Comparison of ENCODE assay signal across 25 cellular contexts in genomic region chr16:20871258-20871657, GRCh38. TPM values are rescaled to one million over a fixed set of nuclear protein-coding genes. Genes with fewer than 3 reads are reported as not detected.
DNase-seq lines count a peak whose midpoint lies in the region; FAIRE-seq and TF ChIP-seq lines count a peak whose summit lies in the region.
"Had no signal": no experiment of that assay in that cellular context is flagged by ENCODE, and none has a peak within 500 bp of the region (broad histone marks: within the 10 kb centered on the region; RNA-seq: fewer than 3 reads in every experiment).

No MANE protein-coding gene starts in this region.

- H3K9me3 ChIP-seq in stomach, result no peaks in the 10 kb centered on the region
- no peaks in the 10 kb centered on the region for H3K9me3 ChIP-seq in BE2C
- H3K9me3 ChIP-seq: A549, colonic mucosa, ovary had no signal

- no peaks in the 10 kb centered on the region for H3K36me3 ChIP-seq in mesendoderm (ENCODE audit: control insufficient read depth, insufficient read depth, low read length)
- H3K36me3 ChIP-seq in stomach, result no peaks in the 10 kb centered on the region
- no peaks in the 10 kb centered on the region for H3K36me3 ChIP-seq in BE2C
- H3K36me3 ChIP-seq: colonic mucosa, ovary had no signal

- TF ChIP-seq POLR2A in stomach (IDR thresholded peaks at IDR 0.05), result no peak

- H3K4me3 Mint-ChIP-seq in chondrocyte (ENCODE audit: unreplicated experiment), result no peak overlapping the region
- H3K4me3 Mint-ChIP-seq: activated naive CD4-positive, alpha-beta T cell treated with anti-CD3 and anti-CD28 coated beads, Interleukin-2, amount 50 U/mL, for 24 hours; naive B cell had no signal

- intact Hi-C loops in stomach (cut with DNase I; ENCODE audit: low total_unique reads), result no loop called here

- H4K8ac ChIP-seq in mesendoderm (ENCODE audit: low read depth, low read length), result no peak overlapping the region

- TF ChIP-seq CTCF in AG10803 (conservative IDR thresholded peaks at IDR 0.05; ENCODE audit: low read length) (no peak), chondrocyte (IDR thresholded peaks at IDR 0.05) (no peak), stomach (IDR thresholded peaks at IDR 0.05) (no peak), BE2C (IDR thresholded peaks at IDR 0.05; ENCODE audit: low read depth, low read length) (no peak)

- DNase-seq in AG10803 (ENCODE audit: low read depth) (peak; percentile 35), chondrocyte (ENCODE audit: low spot score) (no peak), mesendoderm (no peak), stomach (no peak), T1000 (lab: John Stamatoyannopoulos, UW) (no peak), BE2C (no peak), GM19239 (ENCODE audit: insufficient read length, low spot score) (no peak)
- DNase-seq in stimulated activated CD4-positive, alpha-beta T cell treated with anti-CD3 and anti-CD28 coated beads, Interleukin-12 subunit alpha, Interleukin-12 subunit beta, amount 100 ng/mL, for 4 hours, result no peak
- DNase-seq: activated CD4-positive, alpha-beta T cell treated with anti-CD3 and anti-CD28 coated beads for 1 hour; activated CD8-positive, alpha-beta memory T cell treated with anti-CD3 and anti-CD28 coated beads for 24 hours; activated T-cell treated with anti-CD3 and anti-CD28 coated beads, Interleukin-2, amount 50 U/mL, for 48 hours; colonic mucosa; foreskin fibroblast; hypothalamus; naive B cell; NCI-H146; NCI-H69; ovary; stimulated activated CD4-positive, alpha-beta T cell treated with anti-CD3 and anti-CD28 coated beads, Interleukin-2, amount 100 ng/mL, for 24 hours; stimulated activated naive CD4-positive, alpha-beta T cell had no signal

- H3K4me2 ChIP-seq in mesendoderm (ENCODE audit: low read length), result no peak overlapping the region
- H3K4me2 ChIP-seq: A549 had no signal

- peak overlapping the region; percentile 66 for H3K27ac Mint-ChIP-seq in chondrocyte (ENCODE audit: unreplicated experiment)
- H3K27ac Mint-ChIP-seq: activated naive CD4-positive, alpha-beta T cell treated with anti-CD3 and anti-CD28 coated beads, Interleukin-2, amount 50 U/mL, for 24 hours had no signal

- H3K18ac ChIP-seq in mesendoderm (ENCODE audit: low read length), result peak overlapping the region; percentile 18

- H3K27me3 ChIP-seq in mesendoderm (ENCODE audit: insufficient read depth, low read length, poor library complexity) (no peaks in the 10 kb centered on the region), stomach (no peaks in the 10 kb centered on the region), BE2C (no peaks in the 10 kb centered on the region)
- H3K27me3 ChIP-seq: colonic mucosa, ovary had no signal

- H3K79me1 ChIP-seq in mesendoderm (ENCODE audit: low read length), result peaks cover 29% of the 10 kb centered on the region

- H3K4me1 ChIP-seq in mesendoderm (ENCODE audit: control insufficient read depth, low read depth, low read length) (peaks cover 28% of the 10 kb centered on the region), stomach (peaks cover 56 to 97% (median 85%) of the 10 kb centered on the region in 4 donors), BE2C (peaks cover 15% of the 10 kb centered on the region)

- H3K27me3 Mint-ChIP-seq in chondrocyte (ENCODE audit: low read depth), result no peaks in the 10 kb centered on the region
- H3K27me3 Mint-ChIP-seq: activated naive CD4-positive, alpha-beta T cell treated with anti-CD3 and anti-CD28 coated beads, Interleukin-2, amount 50 U/mL, for 24 hours; naive B cell had no signal

- no peak overlapping the region for H2AK5ac ChIP-seq in mesendoderm (ENCODE audit: low read length)

- no peak overlapping the region for H3K23ac ChIP-seq in mesendoderm (ENCODE audit: low read length)

- TF ChIP-seq EP300 in stomach (IDR thresholded peaks at IDR 0.05), result no peak

- no CpG with 5 or more reads among the region's 2 CpGs for WGBS in mesendoderm (ENCODE audit: extremely low coverage, insufficient coverage, low lambda C conversion rate)
- 20 to 75% (median 44%) methylated on average over 2 of the region's 2 CpGs for WGBS in stomach, 5 donors

- H2BK5ac ChIP-seq in mesendoderm (ENCODE audit: low read length), result no peak overlapping the region

- no peak overlapping the region for H3K9ac ChIP-seq in mesendoderm (ENCODE audit: low read length)

- peaks cover 19% of the 10 kb centered on the region for H3K79me2 ChIP-seq in mesendoderm (ENCODE audit: control insufficient read depth, insufficient read depth, low read length)

- no peaks in the 10 kb centered on the region for H3K36me3 Mint-ChIP-seq in chondrocyte (ENCODE audit: low read depth)
- H3K36me3 Mint-ChIP-seq: naive B cell had no signal

- peaks cover 90% of the 10 kb centered on the region for H3K4me1 Mint-ChIP-seq in chondrocyte (ENCODE audit: low read depth)

- H3K9me3 Mint-ChIP-seq in chondrocyte (ENCODE audit: low read depth), result no peaks in the 10 kb centered on the region
- H3K9me3 Mint-ChIP-seq: activated naive CD4-positive, alpha-beta T cell treated with anti-CD3 and anti-CD28 coated beads, Interleukin-2, amount 50 U/mL, for 24 hours; naive B cell had no signal

- no peak for FAIRE-seq in GM19239 (lab: Jason Lieb, UNC)
- FAIRE-seq: A549, islet of Langerhans had no signal

- H2BK120ac ChIP-seq in mesendoderm (ENCODE audit: low read depth, low read length), result no peak overlapping the region

- no peak overlapping the region for H4K5ac ChIP-seq in mesendoderm (ENCODE audit: low read length)

- H3K4me3 ChIP-seq in AG10803 (ENCODE audit: low read length) (no peak overlapping the region), mesendoderm (ENCODE audit: low read length) (no peak overlapping the region), stomach (no peak overlapping the region), BE2C (ENCODE audit: low read depth, low read length) (no peak overlapping the region)
- H3K4me3 ChIP-seq: A549, colonic mucosa, lung, ovary had no signal

- no peak overlapping the region for H2BK15ac ChIP-seq in mesendoderm (replicated peaks; ENCODE audit: low read depth)

- H3K56ac ChIP-seq in mesendoderm (ENCODE audit: low read length), result no peak overlapping the region

- H3K4ac ChIP-seq in mesendoderm (ENCODE audit: low read depth, low read length), result no peak overlapping the region

- H3K27ac ChIP-seq in mesendoderm (ENCODE audit: low read depth, low read length) (no peak overlapping the region), stomach (peak overlapping the region in 4 of 5 donors; percentile 34 to 79 (median 58))
- H3K27ac ChIP-seq: C4-2B, colonic mucosa, ovary had no signal

RNA-seq across cellular contexts. Expression of gene DCUN1D3, which starts 28.9 kb away (rescaled TPM):
- total RNA-seq in chondrocyte, result 40.9 to 46.0 TPM (median 44.4 TPM) in 3 replicates
- 5.1 TPM for polyA plus RNA-seq in mesendoderm (2013, experiment 1 of 2)
- polyA plus RNA-seq in mesendoderm (2013, experiment 2 of 2), result 5.4 TPM
- total RNA-seq in stomach, result 10 to 100 TPM in 4 of 5 donors, 1 to 10 TPM in 1; 3.8 to 25.7 (median 16.7) TPM
- polyA plus RNA-seq in stomach, result 1 to 10 TPM; 1.4 to 3.7 (median 2.1) TPM
- polyA plus RNA-seq in BE2C (2012; ENCODE audit: insufficient read depth, insufficient read length, low read depth), result 7.5 TPM

RNA-seq across cellular contexts. Expression of gene LYRM1, which starts 29.3 kb away (rescaled TPM):
- total RNA-seq in chondrocyte (18.1 to 20.1 TPM (median 18.5 TPM) in 3 replicates), stomach (10 to 100 TPM in 4 of 5 donors, 1 to 10 TPM in 1; 6.7 to 29.7 (median 21.0) TPM)
- 11.7 TPM for polyA plus RNA-seq in mesendoderm (2013, experiment 1 of 2)
- polyA plus RNA-seq in mesendoderm (2013, experiment 2 of 2), result 11.3 TPM
- polyA plus RNA-seq in stomach, result 10 to 100 TPM; 37.4 to 58.5 (median 43.4) TPM
- 17.4 TPM for polyA plus RNA-seq in BE2C (2012; ENCODE audit: insufficient read depth, insufficient read length, low read depth)
